ENCODE assay signal across 9 cellular contexts in the genomic region with DNA sequence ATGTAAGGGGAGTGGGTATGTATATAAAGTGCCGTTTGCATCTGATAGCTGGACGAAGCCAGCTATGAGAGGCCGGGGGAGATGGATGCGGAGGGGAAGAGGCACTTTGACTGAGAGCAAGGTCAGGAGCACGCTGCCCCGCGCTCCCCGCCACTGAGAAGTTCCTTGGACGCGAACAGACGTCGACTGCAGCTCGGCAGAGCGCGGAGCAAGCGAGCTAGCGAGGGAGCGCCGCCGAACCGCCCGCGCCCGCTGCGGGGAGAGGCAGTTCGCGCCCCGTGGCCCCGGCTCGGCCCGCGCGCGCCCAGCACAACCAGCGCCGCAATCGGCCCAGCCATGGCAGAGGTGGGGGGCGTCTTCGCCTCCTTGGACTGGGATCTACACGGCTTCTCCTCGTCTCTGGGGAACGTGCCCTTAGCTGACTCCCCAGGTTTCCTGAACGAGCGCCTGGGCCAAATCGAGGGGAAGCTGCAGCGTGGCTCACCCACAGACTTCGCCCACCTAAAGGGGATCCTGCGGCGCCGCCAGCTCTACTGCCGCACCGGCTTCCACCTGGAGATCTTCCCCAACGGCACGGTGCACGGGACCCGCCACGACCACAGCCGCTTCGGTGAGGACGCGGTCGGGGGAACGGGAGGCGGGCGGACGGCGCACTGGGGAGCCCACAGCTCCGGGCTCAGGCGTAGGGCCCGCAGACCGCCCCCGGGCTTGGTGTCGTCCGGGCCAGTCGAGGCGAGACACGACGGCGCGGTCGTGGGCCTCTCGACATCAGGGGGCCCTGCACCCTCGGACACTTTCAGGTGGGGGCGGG. TPM values are rescaled to one million over a fixed set of nuclear protein-coding genes. Genes with fewer than 3 reads are reported as not detected.
DNase-seq lines count a peak whose midpoint lies in the region; ATAC-seq, FAIRE-seq and TF ChIP-seq lines count a peak whose summit lies in the region.
"Had no signal": no experiment of that assay in that cellular context is flagged by ENCODE, and none has a peak within 500 bp of the region (broad histone marks: within the 10 kb centered on the region; RNA-seq: fewer than 3 reads in every experiment).

A gene (plus strand): TSS at position 51 of the 811 bp plus-strand sequence. CDS start 286 bp downstream, at position 337.

- SMC1A ChIA-PET in GM12878 (lab: Charles Lee; ENCODE audit: uncharacterized antibody, unreplicated experiment) = no interaction called here

- DNase-seq in GM12878 (ENCODE audit: low read depth, low spot score) (no peak), kidney epithelial cell (ENCODE audit: low read depth) (no peak), KG1 (lab: John Stamatoyannopoulos, UW) (no peak), mucosa of gallbladder (ENCODE audit: low spot score) (no peak)

- TF ChIP-seq CTCF in GM12878 (IDR thresholded peaks at IDR 0.05 in 2 of 3, conservative IDR thresholded peaks at IDR 0.05 in 1 of 3; ENCODE audit: control insufficient read depth in 2 of 3, extremely low read depth in 1 of 3, insufficient read depth in 1 of 3, low read depth in 3 of 3, low read length in 3 of 3) = no peak
- no peak for TF ChIP-seq CTCF in kidney epithelial cell (IDR thresholded peaks at IDR 0.05; ENCODE audit: insufficient read depth, low read length, poor library complexity, severe bottlenecking)

- no peak for TF ChIP-seq POLR2A in GM12878 (IDR thresholded peaks at IDR 0.05; ENCODE audit: low read depth, low read length)

- H3K27me3 ChIP-seq in GM12878 (replicated peaks in 1 of 2; ENCODE audit: control insufficient read depth in 2 of 2, insufficient read depth in 2 of 2, low read length in 1 of 2) = peaks cover 0 to 5% of the 10 kb centered on the region in 2 experiments; a peak in 3 of 4 replicates
- H3K27me3 ChIP-seq in kidney epithelial cell (ENCODE audit: control insufficient read depth, insufficient read depth, low read length) = peaks cover 8% of the 10 kb centered on the region

- BruUV-seq in GM12878 (replicated peaks; lab: Mats Ljungman, UMichigan) = no TSS peak

- TF ChIP-seq EP300 in GM12878 (IDR thresholded peaks at IDR 0.05; ENCODE audit: borderline replicate concordance in 1 of 2, control insufficient read depth in 1 of 2, low read depth in 2 of 2, low read length in 2 of 2) = no peak

- H2AFZ ChIP-seq in GM12878 (ENCODE audit: control insufficient read depth, low read depth, low read length) = no peak within 1 kb of the TSS

- RAD21 ChIA-PET in GM12878 (lab: Charles Lee; ENCODE audit: unreplicated experiment) = no interaction called here

- POLR2A ChIA-PET in GM12878 (lab: Charles Lee) = no interaction called here

- in situ Hi-C loops in GM12878 (cut with MboI) = no loop called here

- ATAC-seq in HG02885 (IDR thresholded peaks at IDR 0.05; ENCODE audit: poor library complexity, unreplicated experiment) (peak; percentile 44), GM12878 (no peak), HG03159 (IDR thresholded peaks at IDR 0.05; ENCODE audit: unreplicated experiment) (no peak), HG03520 (IDR thresholded peaks at IDR 0.05; ENCODE audit: unreplicated experiment) (no peak)

- peak within 1 kb of the TSS; percentile 62 for H3K4me3 Mint-ChIP-seq in stimulated activated naive CD8-positive, alpha-beta T cell treated with anti-CD3 and anti-CD28 coated beads, Interleukin-15, Interleukin-2, amounts not matched to agents 100 ng/mL and 50 ng/mL, for 24 hours

- H3K4me1 Mint-ChIP-seq in stimulated activated naive CD8-positive, alpha-beta T cell treated with anti-CD3 and anti-CD28 coated beads, Interleukin-15, Interleukin-2, amounts not matched to agents 100 ng/mL and 50 ng/mL, for 24 hours (ENCODE audit: low read depth) = peaks cover 10% of the 10 kb centered on the region

- no peak for TF ChIP-seq RAD21 in GM12878 (IDR thresholded peaks at IDR 0.05; ENCODE audit: insufficient read depth, low read depth, low read length)

- no peak within 1 kb of the TSS for H3K27ac Mint-ChIP-seq in stimulated activated naive CD8-positive, alpha-beta T cell treated with anti-CD3 and anti-CD28 coated beads, Interleukin-15, Interleukin-2, amounts not matched to agents 100 ng/mL and 50 ng/mL, for 24 hours

- no peaks in the 10 kb centered on the region for H4K20me1 ChIP-seq in GM12878 (ENCODE audit: control insufficient read depth, insufficient read depth)

- H3K79me2 ChIP-seq in GM12878 (ENCODE audit: control insufficient read depth, insufficient read depth, low read length) = no peaks in the 10 kb centered on the region

- FAIRE-seq in GM12878 (lab: Jason Lieb, UNC) = no peak

- peaks cover 34% of the 10 kb centered on the region for H3K27me3 Mint-ChIP-seq in stimulated activated naive CD8-positive, alpha-beta T cell treated with anti-CD3 and anti-CD28 coated beads, Interleukin-15, Interleukin-2, amounts not matched to agents 100 ng/mL and 50 ng/mL, for 24 hours

- no peak within 1 kb of the TSS for H3K9ac ChIP-seq in GM12878 (ENCODE audit: control insufficient read depth, insufficient read depth, low read length)

- CTCF ChIA-PET in GM12878 (lab: Yijun Ruan, JAX) = no interaction called here

- no peaks in the 10 kb centered on the region for H3K4me1 ChIP-seq in GM12878 (ENCODE audit: control insufficient read depth, insufficient read depth, low read length)
- H3K4me1 ChIP-seq: prostate gland had no signal

- H3K4me3 ChIP-seq in GM12878 (peak within 1 kb of the TSS; percentile 22; the same call in 1 of the 2 replicates), kidney epithelial cell (ENCODE audit: low read depth, low read length) (peak within 1 kb of the TSS; percentile 29)

- peak within 1 kb of the TSS; percentile 50; the same call in 1 of the 2 replicates for H3K4me2 ChIP-seq in GM12878 (ENCODE audit: control insufficient read depth, insufficient read depth)

- no peaks in the 10 kb centered on the region; the same call in 2 of the 3 replicates for H3K9me3 ChIP-seq in GM12878 (replicated peaks; ENCODE audit: control insufficient read depth, insufficient read depth, low read length)
- H3K9me3 ChIP-seq: prostate gland had no signal

- H3K36me3 Mint-ChIP-seq in stimulated activated naive CD8-positive, alpha-beta T cell treated with anti-CD3 and anti-CD28 coated beads, Interleukin-15, Interleukin-2, amounts not matched to agents 100 ng/mL and 50 ng/mL, for 24 hours (ENCODE audit: low read depth) = no peaks in the 10 kb centered on the region

- H3K36me3 ChIP-seq in GM12878 (ENCODE audit: control insufficient read depth in 2 of 2, insufficient read depth in 2 of 2, low read length in 1 of 2) = no peaks in the 10 kb centered on the region
- H3K36me3 ChIP-seq in kidney epithelial cell (ENCODE audit: control insufficient read depth, insufficient read depth, low read length) = no peaks in the 10 kb centered on the region
- H3K36me3 ChIP-seq: prostate gland had no signal

- intact Hi-C loops in GM12878 (cut with micrococcal nuclease; ENCODE audit: unreplicated experiment) = no loop called here

- WGBS in GM12878 (ENCODE audit: insufficient coverage, insufficient replicate concordance, low lambda C conversion rate, missing lambda C conversion rate) = 36% methylated on average over 74 of the region's 84 CpGs

- no peak within 1 kb of the TSS for H3K27ac ChIP-seq in GM12878 (ENCODE audit: control insufficient read depth, insufficient read depth)
- H3K27ac ChIP-seq: prostate gland had no signal

- H3K9me3 Mint-ChIP-seq in stimulated activated naive CD8-positive, alpha-beta T cell treated with anti-CD3 and anti-CD28 coated beads, Interleukin-15, Interleukin-2, amounts not matched to agents 100 ng/mL and 50 ng/mL, for 24 hours = no peaks in the 10 kb centered on the region

TF ChIP-seq in GM12878, 131 proteins besides CTCF, POLR2A, EP300 and RAD21:
- no peak for TF ChIP-seq MTA3 (IDR thresholded peaks at IDR 0.05; ENCODE audit: borderline replicate concordance, low read length)
- no peak for TF ChIP-seq RBBP5 (conservative IDR thresholded peaks at IDR 0.05)
- TF ChIP-seq SP1 (IDR thresholded peaks at IDR 0.05; ENCODE audit: low read depth, low read length) = no peak
- no peak for TF ChIP-seq ZNF274 (IDR thresholded peaks at IDR 0.05; ENCODE audit: insufficient read depth, insufficient read length)

RNA-seq across cellular contexts. Expression of the gene that starts here (rescaled TPM):
- total RNA-seq in GM12878 (2013; cell fraction: nucleolus; rRNA removed) = not detected in 2 replicates
- not detected in 2 replicates for total RNA-seq in GM12878 (2014; rRNA removed)
- total RNA-seq in GM12878 (2014; rRNA removed; fragmentation: Illumina TruSeq; extraction: Trizol) = not detected in 2 replicates
- total RNA-seq in GM12878 (2021) = not detected in 2 replicates
- not detected for polyA plus RNA-seq in GM12878 (2011; ENCODE audit: low read depth)
- not detected in 2 replicates for polyA plus RNA-seq in GM12878 (2011; rRNA removed)
- not detected in 2 replicates for polyA plus RNA-seq in GM12878 (2011; cell fraction: cytosol; rRNA removed)
- polyA plus RNA-seq in GM12878 (2011; cell fraction: nucleus; rRNA removed) = not detected in 2 replicates
- polyA plus RNA-seq in GM12878 (2012) = not detected in 2 replicates
- not detected in 2 replicates for polyA plus RNA-seq in GM12878 (2014; fragmentation: Illumina TruSeq; extraction: Trizol)
- not detected for polyA plus RNA-seq in GM12878 (2014; fragmentation: Nextera tagmentation; extraction: Ambion mirVana)
- not detected in 2 replicates for polyA plus RNA-seq in GM12878 (2014; rRNA removed)
- not detected for polyA plus RNA-seq in GM12878 (2016; fragmentation: Nextera tagmentation; extraction: Ambion mirVana)
- not detected in 2 replicates for polyA minus RNA-seq in GM12878 (2011; rRNA and poly(A)+ RNA removed)
- not detected in 2 replicates for polyA minus RNA-seq in GM12878 (2011; cell fraction: cytosol; rRNA and poly(A)+ RNA removed)
- not detected in 2 replicates for polyA minus RNA-seq in GM12878 (2011; cell fraction: nucleus; rRNA and poly(A)+ RNA removed)
- not detected in 2 replicates for total RNA-seq in kidney epithelial cell
- not detected for total RNA-seq in mucosa of gallbladder
